ENCODE assay signal across 1 cellular context in the genomic region with DNA sequence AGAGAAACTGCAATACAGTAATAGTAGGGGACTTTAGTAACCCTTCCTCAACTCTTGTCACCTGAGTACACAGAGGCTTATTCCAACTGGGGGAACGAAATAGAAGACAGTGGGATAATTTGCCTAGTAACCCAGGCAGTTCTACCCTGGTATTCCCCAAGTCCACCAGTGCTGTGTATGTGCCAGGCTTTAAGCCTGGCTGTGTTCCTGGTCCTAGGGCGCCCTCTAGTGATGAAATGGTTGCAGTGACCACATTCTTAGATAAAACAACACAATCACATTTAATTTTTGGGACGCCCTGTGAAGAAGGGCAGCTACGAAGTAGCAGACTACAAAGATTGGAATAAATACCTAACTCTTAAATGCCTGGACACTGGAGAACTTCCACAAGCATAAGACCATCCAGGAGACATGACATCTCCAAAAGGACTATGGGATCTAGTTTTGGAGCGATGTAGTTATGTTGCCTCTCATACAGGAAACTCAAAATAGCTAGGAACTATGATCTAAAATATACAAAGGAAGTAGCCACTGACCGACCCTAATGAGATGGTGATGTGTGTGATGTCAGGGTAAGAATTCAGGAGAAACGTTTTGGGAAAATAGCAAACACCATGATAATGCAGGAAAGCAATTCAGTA.
TF ChIP-seq lines count a peak whose summit lies in the region.

No MANE protein-coding gene starts in this region.

TF ChIP-seq in GM12878, 131 proteins besides CTCF, POLR2A, EP300 and RAD21 (continued from another document):
- TF ChIP-seq, protein P1, sequence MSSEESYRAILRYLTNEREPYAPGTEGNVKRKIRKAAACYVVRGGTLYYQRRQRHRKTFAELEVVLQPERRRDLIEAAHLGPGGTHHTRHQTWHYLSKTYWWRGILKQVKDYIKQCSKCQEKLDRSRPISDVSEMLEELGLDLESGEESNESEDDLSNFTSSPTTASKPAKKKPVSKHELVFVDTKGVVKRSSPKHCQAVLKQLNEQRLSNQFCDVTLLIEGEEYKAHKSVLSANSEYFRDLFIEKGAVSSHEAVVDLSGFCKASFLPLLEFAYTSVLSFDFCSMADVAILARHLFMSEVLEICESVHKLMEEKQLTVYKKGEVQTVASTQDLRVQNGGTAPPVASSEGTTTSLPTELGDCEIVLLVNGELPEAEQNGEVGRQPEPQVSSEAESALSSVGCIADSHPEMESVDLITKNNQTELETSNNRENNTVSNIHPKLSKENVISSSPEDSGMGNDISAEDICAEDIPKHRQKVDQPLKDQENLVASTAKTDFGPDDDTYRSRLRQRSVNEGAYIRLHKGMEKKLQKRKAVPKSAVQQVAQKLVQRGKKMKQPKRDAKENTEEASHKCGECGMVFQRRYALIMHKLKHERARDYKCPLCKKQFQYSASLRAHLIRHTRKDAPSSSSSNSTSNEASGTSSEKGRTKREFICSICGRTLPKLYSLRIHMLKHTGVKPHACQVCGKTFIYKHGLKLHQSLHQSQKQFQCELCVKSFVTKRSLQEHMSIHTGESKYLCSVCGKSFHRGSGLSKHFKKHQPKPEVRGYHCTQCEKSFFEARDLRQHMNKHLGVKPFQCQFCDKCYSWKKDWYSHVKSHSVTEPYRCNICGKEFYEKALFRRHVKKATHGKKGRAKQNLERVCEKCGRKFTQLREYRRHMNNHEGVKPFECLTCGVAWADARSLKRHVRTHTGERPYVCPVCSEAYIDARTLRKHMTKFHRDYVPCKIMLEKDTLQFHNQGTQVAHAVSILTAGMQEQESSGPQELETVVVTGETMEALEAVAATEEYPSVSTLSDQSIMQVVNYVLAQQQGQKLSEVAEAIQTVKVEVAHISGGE (CRISPR knock-in tag; IDR thresholded peaks at IDR 0.05): no peak
- TF ChIP-seq RBBP5 (conservative IDR thresholded peaks at IDR 0.05) (no peak), RUNX3 (IDR thresholded peaks at IDR 0.05; ENCODE audit: low read length) (peak; percentile 92), CBX5 (IDR thresholded peaks at IDR 0.05; ENCODE audit: low read depth) (no peak), JUNB (IDR thresholded peaks at IDR 0.05) (no peak), MTA3 (IDR thresholded peaks at IDR 0.05; ENCODE audit: borderline replicate concordance, low read length) (no peak), RFX5 (IDR thresholded peaks at IDR 0.05; ENCODE audit: low read depth, low read length) (0 out of 2 replicates have a peak, but pooled peaks have one; percentile 71), FOS (IDR thresholded peaks at IDR 0.05; ENCODE audit: borderline replicate concordance, extremely low read depth, insufficient read length) (no peak), POLR2AphosphoS5 (IDR thresholded peaks at IDR 0.05; ENCODE audit: low read length) (no peak), POU2F2 (IDR thresholded peaks at IDR 0.05; ENCODE audit: borderline replicate concordance, low read depth, low read length) (peak; percentile 64; the same call in 1 of the 3 replicates), HDGF (IDR thresholded peaks at IDR 0.05) (no peak), CBFB (IDR thresholded peaks at IDR 0.05; ENCODE audit: low read depth) (peak; percentile 73; the same call in 1 of the 2 replicates), CHD1 (IDR thresholded peaks at IDR 0.05; ENCODE audit: low read depth, low read length) (no peak), SMC3 (IDR thresholded peaks at IDR 0.05; ENCODE audit: borderline replicate concordance, low read length) (peak; percentile 97), ASH2L (IDR thresholded peaks at IDR 0.05; ENCODE audit: borderline replicate concordance, low read depth) (no peak), CHD2 (IDR thresholded peaks at IDR 0.05; ENCODE audit: borderline replicate concordance, low read depth, low read length) (no peak), TBL1XR1 (IDR thresholded peaks at IDR 0.05; ENCODE audit: low read depth, low read length) (0 out of 2 replicates have a peak, but pooled peaks have one; percentile 44), RCOR1 (conservative IDR thresholded peaks at IDR 0.05; ENCODE audit: low read depth, low read length) (no peak), CEBPB (IDR thresholded peaks at IDR 0.05; ENCODE audit: borderline replicate concordance in 1 of 2, low read depth in 2 of 2, low read length in 2 of 2) (no peak), ZBED1 (IDR thresholded peaks at IDR 0.05; ENCODE audit: borderline replicate concordance) (no peak), YBX1 (IDR thresholded peaks at IDR 0.05) (no peak), ZNF274 (IDR thresholded peaks at IDR 0.05; ENCODE audit: insufficient read depth, insufficient read length) (no peak), SRF (IDR thresholded peaks at IDR 0.05; ENCODE audit: low read depth in 2 of 2, low read length in 2 of 2) (no peak), KDM1A (IDR thresholded peaks at IDR 0.05; ENCODE audit: borderline replicate concordance) (no peak), ZNF207 (IDR thresholded peaks at IDR 0.05; ENCODE audit: borderline replicate concordance) (0 out of 2 replicates have a peak, but pooled peaks have one; percentile 61), KAT2A (conservative IDR thresholded peaks at IDR 0.05; ENCODE audit: control insufficient read depth, low read depth, low read length) (no peak), LARP7 (IDR thresholded peaks at IDR 0.05) (0 out of 2 replicates have a peak, but pooled peaks have one; percentile 31), JUND (IDR thresholded peaks at IDR 0.05; ENCODE audit: low read depth, low read length) (no peak), HDAC2 (IDR thresholded peaks at IDR 0.05) (no peak), EZH2 (IDR thresholded peaks at IDR 0.05; ENCODE audit: borderline replicate concordance, control insufficient read depth, low read depth, low read length) (no peak), MEF2A (IDR thresholded peaks at IDR 0.05; ENCODE audit: insufficient read depth, low read depth, low read length) (no peak)
- TF ChIP-seq, protein P2, sequence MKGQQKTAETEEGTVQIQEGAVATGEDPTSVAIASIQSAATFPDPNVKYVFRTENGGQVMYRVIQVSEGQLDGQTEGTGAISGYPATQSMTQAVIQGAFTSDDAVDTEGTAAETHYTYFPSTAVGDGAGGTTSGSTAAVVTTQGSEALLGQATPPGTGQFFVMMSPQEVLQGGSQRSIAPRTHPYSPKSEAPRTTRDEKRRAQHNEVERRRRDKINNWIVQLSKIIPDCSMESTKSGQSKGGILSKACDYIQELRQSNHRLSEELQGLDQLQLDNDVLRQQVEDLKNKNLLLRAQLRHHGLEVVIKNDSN (IDR thresholded peaks at IDR 0.05; ENCODE audit: borderline replicate concordance, extremely low read length, insufficient read depth, low read depth, low read length): no peak
- TF ChIP-seq, protein P3, sequence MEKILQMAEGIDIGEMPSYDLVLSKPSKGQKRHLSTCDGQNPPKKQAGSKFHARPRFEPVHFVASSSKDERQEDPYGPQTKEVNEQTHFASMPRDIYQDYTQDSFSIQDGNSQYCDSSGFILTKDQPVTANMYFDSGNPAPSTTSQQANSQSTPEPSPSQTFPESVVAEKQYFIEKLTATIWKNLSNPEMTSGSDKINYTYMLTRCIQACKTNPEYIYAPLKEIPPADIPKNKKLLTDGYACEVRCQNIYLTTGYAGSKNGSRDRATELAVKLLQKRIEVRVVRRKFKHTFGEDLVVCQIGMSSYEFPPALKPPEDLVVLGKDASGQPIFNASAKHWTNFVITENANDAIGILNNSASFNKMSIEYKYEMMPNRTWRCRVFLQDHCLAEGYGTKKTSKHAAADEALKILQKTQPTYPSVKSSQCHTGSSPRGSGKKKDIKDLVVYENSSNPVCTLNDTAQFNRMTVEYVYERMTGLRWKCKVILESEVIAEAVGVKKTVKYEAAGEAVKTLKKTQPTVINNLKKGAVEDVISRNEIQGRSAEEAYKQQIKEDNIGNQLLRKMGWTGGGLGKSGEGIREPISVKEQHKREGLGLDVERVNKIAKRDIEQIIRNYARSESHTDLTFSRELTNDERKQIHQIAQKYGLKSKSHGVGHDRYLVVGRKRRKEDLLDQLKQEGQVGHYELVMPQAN (conservative IDR thresholded peaks at IDR 0.05): no peak
- TF ChIP-seq, protein P4, sequence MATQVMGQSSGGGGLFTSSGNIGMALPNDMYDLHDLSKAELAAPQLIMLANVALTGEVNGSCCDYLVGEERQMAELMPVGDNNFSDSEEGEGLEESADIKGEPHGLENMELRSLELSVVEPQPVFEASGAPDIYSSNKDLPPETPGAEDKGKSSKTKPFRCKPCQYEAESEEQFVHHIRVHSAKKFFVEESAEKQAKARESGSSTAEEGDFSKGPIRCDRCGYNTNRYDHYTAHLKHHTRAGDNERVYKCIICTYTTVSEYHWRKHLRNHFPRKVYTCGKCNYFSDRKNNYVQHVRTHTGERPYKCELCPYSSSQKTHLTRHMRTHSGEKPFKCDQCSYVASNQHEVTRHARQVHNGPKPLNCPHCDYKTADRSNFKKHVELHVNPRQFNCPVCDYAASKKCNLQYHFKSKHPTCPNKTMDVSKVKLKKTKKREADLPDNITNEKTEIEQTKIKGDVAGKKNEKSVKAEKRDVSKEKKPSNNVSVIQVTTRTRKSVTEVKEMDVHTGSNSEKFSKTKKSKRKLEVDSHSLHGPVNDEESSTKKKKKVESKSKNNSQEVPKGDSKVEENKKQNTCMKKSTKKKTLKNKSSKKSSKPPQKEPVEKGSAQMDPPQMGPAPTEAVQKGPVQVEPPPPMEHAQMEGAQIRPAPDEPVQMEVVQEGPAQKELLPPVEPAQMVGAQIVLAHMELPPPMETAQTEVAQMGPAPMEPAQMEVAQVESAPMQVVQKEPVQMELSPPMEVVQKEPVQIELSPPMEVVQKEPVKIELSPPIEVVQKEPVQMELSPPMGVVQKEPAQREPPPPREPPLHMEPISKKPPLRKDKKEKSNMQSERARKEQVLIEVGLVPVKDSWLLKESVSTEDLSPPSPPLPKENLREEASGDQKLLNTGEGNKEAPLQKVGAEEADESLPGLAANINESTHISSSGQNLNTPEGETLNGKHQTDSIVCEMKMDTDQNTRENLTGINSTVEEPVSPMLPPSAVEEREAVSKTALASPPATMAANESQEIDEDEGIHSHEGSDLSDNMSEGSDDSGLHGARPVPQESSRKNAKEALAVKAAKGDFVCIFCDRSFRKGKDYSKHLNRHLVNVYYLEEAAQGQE (IDR thresholded peaks at IDR 0.05; ENCODE audit: low read depth, low read length): no peak
- TF ChIP-seq, protein P5, sequence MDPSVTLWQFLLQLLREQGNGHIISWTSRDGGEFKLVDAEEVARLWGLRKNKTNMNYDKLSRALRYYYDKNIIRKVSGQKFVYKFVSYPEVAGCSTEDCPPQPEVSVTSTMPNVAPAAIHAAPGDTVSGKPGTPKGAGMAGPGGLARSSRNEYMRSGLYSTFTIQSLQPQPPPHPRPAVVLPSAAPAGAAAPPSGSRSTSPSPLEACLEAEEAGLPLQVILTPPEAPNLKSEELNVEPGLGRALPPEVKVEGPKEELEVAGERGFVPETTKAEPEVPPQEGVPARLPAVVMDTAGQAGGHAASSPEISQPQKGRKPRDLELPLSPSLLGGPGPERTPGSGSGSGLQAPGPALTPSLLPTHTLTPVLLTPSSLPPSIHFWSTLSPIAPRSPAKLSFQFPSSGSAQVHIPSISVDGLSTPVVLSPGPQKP (IDR thresholded peaks at IDR 0.05; ENCODE audit: low read depth, low read length): no peak
- TF ChIP-seq, protein P6, sequence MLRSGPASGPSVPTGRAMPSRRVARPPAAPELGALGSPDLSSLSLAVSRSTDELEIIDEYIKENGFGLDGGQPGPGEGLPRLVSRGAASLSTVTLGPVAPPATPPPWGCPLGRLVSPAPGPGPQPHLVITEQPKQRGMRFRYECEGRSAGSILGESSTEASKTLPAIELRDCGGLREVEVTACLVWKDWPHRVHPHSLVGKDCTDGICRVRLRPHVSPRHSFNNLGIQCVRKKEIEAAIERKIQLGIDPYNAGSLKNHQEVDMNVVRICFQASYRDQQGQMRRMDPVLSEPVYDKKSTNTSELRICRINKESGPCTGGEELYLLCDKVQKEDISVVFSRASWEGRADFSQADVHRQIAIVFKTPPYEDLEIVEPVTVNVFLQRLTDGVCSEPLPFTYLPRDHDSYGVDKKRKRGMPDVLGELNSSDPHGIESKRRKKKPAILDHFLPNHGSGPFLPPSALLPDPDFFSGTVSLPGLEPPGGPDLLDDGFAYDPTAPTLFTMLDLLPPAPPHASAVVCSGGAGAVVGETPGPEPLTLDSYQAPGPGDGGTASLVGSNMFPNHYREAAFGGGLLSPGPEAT (IDR thresholded peaks at IDR 0.05; ENCODE audit: low read depth): 0 out of 2 replicates have a peak, but pooled peaks have one; percentile 45
- TF ChIP-seq, protein P7, sequence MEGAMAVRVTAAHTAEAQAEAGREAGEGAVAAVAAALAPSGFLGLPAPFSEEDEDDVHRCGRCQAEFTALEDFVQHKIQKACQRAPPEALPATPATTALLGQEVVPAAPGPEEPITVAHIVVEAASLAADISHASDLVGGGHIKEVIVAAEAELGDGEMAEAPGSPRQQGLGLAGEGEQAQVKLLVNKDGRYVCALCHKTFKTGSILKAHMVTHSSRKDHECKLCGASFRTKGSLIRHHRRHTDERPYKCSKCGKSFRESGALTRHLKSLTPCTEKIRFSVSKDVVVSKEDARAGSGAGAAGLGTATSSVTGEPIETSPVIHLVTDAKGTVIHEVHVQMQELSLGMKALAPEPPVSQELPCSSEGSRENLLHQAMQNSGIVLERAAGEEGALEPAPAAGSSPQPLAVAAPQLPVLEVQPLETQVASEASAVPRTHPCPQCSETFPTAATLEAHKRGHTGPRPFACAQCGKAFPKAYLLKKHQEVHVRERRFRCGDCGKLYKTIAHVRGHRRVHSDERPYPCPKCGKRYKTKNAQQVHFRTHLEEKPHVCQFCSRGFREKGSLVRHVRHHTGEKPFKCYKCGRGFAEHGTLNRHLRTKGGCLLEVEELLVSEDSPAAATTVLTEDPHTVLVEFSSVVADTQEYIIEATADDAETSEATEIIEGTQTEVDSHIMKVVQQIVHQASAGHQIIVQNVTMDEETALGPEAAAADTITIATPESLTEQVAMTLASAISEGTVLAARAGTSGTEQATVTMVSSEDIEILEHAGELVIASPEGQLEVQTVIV (IDR thresholded peaks at IDR 0.05; ENCODE audit: borderline replicate concordance, partially characterized antibody): no peak
TF ChIP-seq in GM12878: peak in this region for 13.
